Comparison of ENCODE assay signal across 8 cellular contexts in genomic region chr7:74606909-74607255, GRCh38. TPM values are rescaled to one million over a fixed set of nuclear protein-coding genes. Genes with fewer than 3 reads are reported as not detected.
DNase-seq lines count a peak whose midpoint lies in the region; ATAC-seq and TF ChIP-seq lines count a peak whose summit lies in the region.

No MANE protein-coding gene starts in this region.

- ATAC-seq in body of pancreas (peak; percentile 7), lower lobe of right lung (no peak), HG02610 (IDR thresholded peaks at IDR 0.05; ENCODE audit: unreplicated experiment) (no peak)

- no peak for DNase-seq in activated naive CD4-positive, alpha-beta T cell treated with anti-CD3 and anti-CD28 coated beads for 36 hours
- DNase-seq in activated naive CD4-positive, alpha-beta T cell treated with Interleukin-2 at 50 U/mL for 16 hours = no peak
- DNase-seq in body of pancreas = no peak
- no peak for DNase-seq in lower lobe of right lung
- DNase-seq in RKO (ENCODE audit: low spot score) = no peak
- DNase-seq in inferior parietal cortex (ENCODE audit: extremely low spot score) = no peak

- CTCF ChIA-PET in activated naive CD4-positive, alpha-beta T cell treated with anti-CD3 and anti-CD28 coated beads for 36 hours (lab: Charles Lee) = no interaction called here

- intact Hi-C loops in activated naive CD4-positive, alpha-beta T cell treated with anti-CD3 and anti-CD28 coated beads for 36 hours (cut with micrococcal nuclease) = loop anchor here (2.0 kb wide), 1 partner anchor 50 kb away; the partner anchor contains the start of gene GTF2I
- intact Hi-C loops in body of pancreas (cut with DNase I) (no loop called here), lower lobe of right lung (cut with DNase I) (no loop called here)

- no peaks in the 10 kb centered on the region for H3K27me3 ChIP-seq in body of pancreas
- H3K27me3 ChIP-seq in lower lobe of right lung (ENCODE audit: low read depth) = no peaks in the 10 kb centered on the region

- peaks cover 5% of the 10 kb centered on the region for H3K4me1 Mint-ChIP-seq in activated naive CD4-positive, alpha-beta T cell treated with anti-CD3 and anti-CD28 coated beads for 36 hours (ENCODE audit: low read depth)

- no peaks in the 10 kb centered on the region for H3K36me3 Mint-ChIP-seq in activated naive CD4-positive, alpha-beta T cell treated with anti-CD3 and anti-CD28 coated beads for 36 hours (ENCODE audit: low read depth)

- peak overlapping the region; percentile 59 for H3K4me3 Mint-ChIP-seq in activated naive CD4-positive, alpha-beta T cell treated with anti-CD3 and anti-CD28 coated beads for 36 hours

- WGBS in body of pancreas, 2 donors = 59 to 63% methylated on average over 7 to 9 of the region's 9 CpGs
- 59% methylated on average over 9 of the region's 9 CpGs for WGBS in urinary bladder

- H3K4me1 ChIP-seq in body of pancreas (peaks cover 25% of the 10 kb centered on the region), lower lobe of right lung (peaks cover 24% of the 10 kb centered on the region), urinary bladder (ENCODE audit: insufficient read depth) (peaks cover 3% of the 10 kb centered on the region)

- no peaks in the 10 kb centered on the region for H3K9me3 Mint-ChIP-seq in activated naive CD4-positive, alpha-beta T cell treated with anti-CD3 and anti-CD28 coated beads for 36 hours

- no peak overlapping the region for H3K27ac Mint-ChIP-seq in activated naive CD4-positive, alpha-beta T cell treated with anti-CD3 and anti-CD28 coated beads for 36 hours

- H3K27me3 Mint-ChIP-seq in activated naive CD4-positive, alpha-beta T cell treated with anti-CD3 and anti-CD28 coated beads for 36 hours (ENCODE audit: low read depth) = no peaks in the 10 kb centered on the region

- H3K9me3 ChIP-seq in body of pancreas (no peaks in the 10 kb centered on the region), lower lobe of right lung (no peaks in the 10 kb centered on the region)

- H3K4me3 ChIP-seq in body of pancreas = no peak overlapping the region
- peak overlapping the region; percentile 54 for H3K4me3 ChIP-seq in lower lobe of right lung
- peak overlapping the region; percentile 47 for H3K4me3 ChIP-seq in urinary bladder (ENCODE audit: low read depth, low read length)

- H3K27ac ChIP-seq in body of pancreas = peak overlapping the region in 2 of 4 donors; percentile 42 to 62
- H3K27ac ChIP-seq in lower lobe of right lung = peak overlapping the region; percentile 77
- peak overlapping the region; percentile 77 for H3K27ac ChIP-seq in urinary bladder (ENCODE audit: low read depth)

- no peak for TF ChIP-seq POLR2A in body of pancreas (IDR thresholded peaks at IDR 0.05)

- H3K36me3 ChIP-seq in body of pancreas (replicated peaks in 1 of 2; ENCODE audit: insufficient read depth in 1 of 2, low read depth in 2 of 2) (no peaks in the 10 kb centered on the region), lower lobe of right lung (no peaks in the 10 kb centered on the region), urinary bladder (ENCODE audit: insufficient read depth) (no peaks in the 10 kb centered on the region)

- TF ChIP-seq CTCF in body of pancreas (IDR thresholded peaks at IDR 0.05) (no peak), lower lobe of right lung (IDR thresholded peaks at IDR 0.05) (no peak)

RNA-seq across cellular contexts. Expression of gene GTF2I, which starts 50.6 kb away (rescaled TPM):
- total RNA-seq in activated naive CD4-positive, alpha-beta T cell treated with anti-CD3 and anti-CD28 coated beads for 36 hours = 10 to 100 TPM; 81.3 to 81.5 TPM
- total RNA-seq in body of pancreas (100 to 1,000 TPM in 1 of 2 donors, 10 to 100 TPM in 1; 96.2 to 117 TPM), lower lobe of right lung (214 TPM), urinary bladder (283 TPM)
- 65.7 TPM for polyA plus RNA-seq in urinary bladder

Comparison
In these comparisons a context has a peak if more than half of its experiments do, and no peak if none do; other contexts are left out.
1. H3K4me3 ChIP-seq: peak in lower lobe of right lung (single experiment) and urinary bladder (single experiment); none in body of pancreas (0 of 2).